ENCODE assay signal across 24 cellular contexts in the genomic region with DNA sequence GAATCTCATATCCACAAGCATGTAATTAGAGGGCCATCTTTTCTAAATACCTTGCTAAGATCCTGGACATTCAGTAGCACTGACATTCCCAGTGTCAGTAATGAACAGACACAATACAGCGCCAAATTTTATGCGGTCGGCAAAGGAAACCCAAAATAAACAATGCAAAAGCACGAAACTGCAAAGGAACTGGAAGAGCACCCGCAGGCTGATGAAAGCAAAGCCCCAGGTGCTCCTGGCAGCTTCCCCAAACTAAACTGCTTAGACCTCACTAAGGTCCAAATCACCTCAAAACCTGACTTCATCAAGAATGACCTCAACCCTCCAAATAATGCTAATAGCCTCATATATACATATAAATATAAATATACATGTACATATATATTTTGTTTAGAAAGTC.
"Had no signal": no experiment of that assay in that cellular context is flagged by ENCODE, and none has a peak within 500 bp of the region (broad histone marks: within the 10 kb centered on the region; RNA-seq: fewer than 3 reads in every experiment).

No MANE protein-coding gene starts in this region.

- H3K4me3 ChIP-seq: left ventricle myocardium inferior, lung, neural progenitor cell, right atrium auricular region, right lobe of liver, smooth muscle cell, tibial nerve, vagina had no signal

- H3K79me2 ChIP-seq: parathyroid adenoma had no signal

- H3K4me2 ChIP-seq: neural progenitor cell, smooth muscle cell had no signal

- H3K9me3 ChIP-seq: left ventricle myocardium inferior, neutrophil, right atrium auricular region, right lobe of liver, tibial nerve, vagina had no signal

- H3K27me3 ChIP-seq: neural progenitor cell, neutrophil, right atrium auricular region, right lobe of liver, tibial nerve, vagina had no signal

- H3K4me1 ChIP-seq: left ventricle myocardium inferior, neural progenitor cell, parathyroid adenoma, right atrium auricular region, tibial nerve, vagina had no signal

- H2AFZ ChIP-seq: neural progenitor cell, parathyroid adenoma had no signal

- ATAC-seq: natural killer cell; right lobe of liver; stimulated activated memory B cell treated with anti-CD40 and anti-IgM and Interleukin-4, amounts not matched to agents 10 μg/mL and 1 μg/mL and 100 μg/mL, for 72 hours; stimulated activated naive CD8-positive, alpha-beta T cell treated with anti-CD3 and anti-CD28 coated beads, Interleukin-15, amount 100 ng/mL, for 72 hours had no signal

- DNase-seq: islet precursor cell; left ventricle myocardium inferior; mesendoderm; naive B cell; natural killer cell; nephron progenitor cell; occipital lobe; right lobe of liver; stimulated activated CD4-positive, alpha-beta T cell treated with anti-CD3 and anti-CD28 coated beads, Interleukin-1b, Interleukin-23, amount 100 ng/mL, for 48 hours; stimulated activated CD4-positive, alpha-beta T cell treated with anti-CD3 and anti-CD28 coated beads, Interleukin-2, amount 100 ng/mL, for 48 hours; stimulated activated CD4-positive, alpha-beta T cell treated with anti-CD3 and anti-CD28 coated beads, Interleukin-4, amount 100 ng/mL, for 4 hours; stimulated activated CD8-positive, alpha-beta memory T cell treated with anti-CD3 and anti-CD28 coated beads, Interleukin-4, amount 100 ng/mL, for 48 hours; stimulated activated naive CD4-positive, alpha-beta T cell treated with Interleukin-2 at 50 U/mL for 16 hours; stimulated activated naive CD8-positive, alpha-beta T cell treated with anti-CD3 and anti-CD28 coated beads, Interleukin-15, amount 100 ng/mL, for 72 hours; substantia nigra had no signal

- H3K9ac ChIP-seq: neural progenitor cell, parathyroid adenoma had no signal

- H3K36me3 ChIP-seq: right atrium auricular region, right lobe of liver, vagina had no signal

- H3K27ac ChIP-seq: left ventricle myocardium inferior, neural progenitor cell, neutrophil, parathyroid adenoma, right atrium auricular region, right lobe of liver, tibial nerve, vagina had no signal
